Comparison of ENCODE assay signal across 7 cellular contexts in genomic region chr1:156572663-156573018, GRCh38. TPM values are rescaled to one million over a fixed set of nuclear protein-coding genes. Genes with fewer than 3 reads are reported as not detected.
DNase-seq lines count a peak whose midpoint lies in the region; ATAC-seq and TF ChIP-seq lines count a peak whose summit lies in the region.

No MANE protein-coding gene starts in this region.

- H3K36me3 ChIP-seq in HAP-1 (replicated peaks) = peaks cover 6% of the 10 kb centered on the region
- H3K36me3 ChIP-seq in gastroesophageal sphincter = no peaks in the 10 kb centered on the region

- H3K9me3 ChIP-seq in HAP-1 (no peaks in the 10 kb centered on the region), gastroesophageal sphincter (no peaks in the 10 kb centered on the region)

- no peaks in the 10 kb centered on the region for H3K9me3 Mint-ChIP-seq in T-cell
- H3K9me3 Mint-ChIP-seq in stimulated activated effector memory CD8-positive, alpha-beta T cell treated with anti-CD3 and anti-CD28 coated beads, Interleukin-12 subunit alpha, Interleukin-12 subunit beta, amount 100 ng/mL, for 72 hours = no peaks in the 10 kb centered on the region

- H3K36me3 Mint-ChIP-seq in T-cell = no peaks in the 10 kb centered on the region
- peaks cover 4% of the 10 kb centered on the region for H3K36me3 Mint-ChIP-seq in stimulated activated effector memory CD8-positive, alpha-beta T cell treated with anti-CD3 and anti-CD28 coated beads, Interleukin-12 subunit alpha, Interleukin-12 subunit beta, amount 100 ng/mL, for 72 hours

- DNase-seq in HAP-1 (ENCODE audit: low spot score in 2 of 2) (no peak), T-cell (no peak), fibroblast of the aortic adventitia (ENCODE audit: low read depth) (no peak), posterior vena cava (ENCODE audit: low spot score) (no peak)
- DNase-seq in stimulated activated effector memory CD8-positive, alpha-beta T cell treated with anti-CD3 and anti-CD28 coated beads, Interleukin-12 subunit alpha, Interleukin-12 subunit beta, amount 100 ng/mL, for 72 hours (ENCODE audit: low spot score in 2 of 2) = no peak

- H3K4me1 ChIP-seq in HAP-1 = peaks cover 5% of the 10 kb centered on the region; the same call in 1 of the 2 replicates
- peaks cover 0 to 20% (median 6%) of the 10 kb centered on the region in 3 donors for H3K4me1 ChIP-seq in gastroesophageal sphincter

- H3K4me3 ChIP-seq in HAP-1 = peak overlapping the region; percentile 75
- H3K4me3 ChIP-seq in fibroblast of the aortic adventitia (ENCODE audit: low read depth, low read length) = peak overlapping the region; percentile 79
- peak overlapping the region in 1 of 2 donors; percentile 44 for H3K4me3 ChIP-seq in gastroesophageal sphincter

- CTCF ChIA-PET in T-cell (lab: Charles Lee) = no interaction called here

- H3K27ac Mint-ChIP-seq in T-cell = peak overlapping the region in 1 of 2 donors; percentile 69
- H3K27ac Mint-ChIP-seq in stimulated activated effector memory CD8-positive, alpha-beta T cell treated with anti-CD3 and anti-CD28 coated beads, Interleukin-12 subunit alpha, Interleukin-12 subunit beta, amount 100 ng/mL, for 72 hours = peak overlapping the region; percentile 72

- H3K27me3 Mint-ChIP-seq in T-cell = peaks cover 34 to 38% of the 10 kb centered on the region in 2 donors

- no peak for ATAC-seq in T-cell (replicated peaks in 1 of 4)
- no peak for ATAC-seq in stimulated activated effector memory CD8-positive, alpha-beta T cell treated with anti-CD3 and anti-CD28 coated beads, Interleukin-12 subunit alpha, Interleukin-12 subunit beta, amount 100 ng/mL, for 72 hours
- ATAC-seq in gastroesophageal sphincter = no peak
- ATAC-seq in GM19452 (IDR thresholded peaks at IDR 0.05; ENCODE audit: unreplicated experiment) = no peak

- no peak overlapping the region for H3K27ac ChIP-seq in gastroesophageal sphincter

- TF ChIP-seq CTCF in fibroblast of the aortic adventitia (IDR thresholded peaks at IDR 0.05; ENCODE audit: insufficient read depth, low read length) (no peak), gastroesophageal sphincter (IDR thresholded peaks at IDR 0.05) (no peak)

- TF ChIP-seq EP300 in gastroesophageal sphincter (IDR thresholded peaks at IDR 0.05) = no peak

- POLR2A ChIA-PET in T-cell (lab: Charles Lee) = no interaction called here

- peaks cover 13 to 20% (median 16%) of the 10 kb centered on the region in 3 donors for H3K4me1 Mint-ChIP-seq in T-cell
- H3K4me1 Mint-ChIP-seq in stimulated activated effector memory CD8-positive, alpha-beta T cell treated with anti-CD3 and anti-CD28 coated beads, Interleukin-12 subunit alpha, Interleukin-12 subunit beta, amount 100 ng/mL, for 72 hours = peaks cover 29% of the 10 kb centered on the region

- peak overlapping the region; percentile 75 to 91 (median 79) for H3K4me3 Mint-ChIP-seq in T-cell
- H3K4me3 Mint-ChIP-seq in stimulated activated effector memory CD8-positive, alpha-beta T cell treated with anti-CD3 and anti-CD28 coated beads, Interleukin-12 subunit alpha, Interleukin-12 subunit beta, amount 100 ng/mL, for 72 hours = peak overlapping the region; percentile 86

- H3K27me3 ChIP-seq in HAP-1 (ENCODE audit: low read depth) (0 out of 2 replicates have a peak, but pooled peaks cover 2% of the 10 kb centered on the region), gastroesophageal sphincter (peaks cover 12% of the 10 kb centered on the region)

- 16 to 29% methylated on average over 3 to 5 of the region's 10 CpGs for WGBS in gastroesophageal sphincter (ENCODE audit: low coverage in 1 of 2), 2 donors

- intact Hi-C loops in posterior vena cava (cut with DNase I) = no loop called here

- no peak for TF ChIP-seq POLR2A in gastroesophageal sphincter (IDR thresholded peaks at IDR 0.05)

- in situ Hi-C loops in HAP-1 (cut with MboI; ENCODE audit: low sequenced_read_pairs) = no loop called here

RNA-seq across cellular contexts. Expression of gene IQGAP3, which starts 0.3 kb away (rescaled TPM):
- total RNA-seq in T-cell (under 1 TPM in 4 of 5 donors, not detected in 1; 0.13 to 0.19 (median 0.18) TPM), fibroblast of the aortic adventitia (ENCODE audit: low replicate concordance) (0.41 and 28.7 TPM in 2 replicates), posterior vena cava (under 1 TPM; 0.43 to 0.79 TPM), gastroesophageal sphincter (under 1 TPM in 3 of 4 donors, not detected in 1; 0.27 to 0.58 (median 0.42) TPM)

RNA-seq across cellular contexts. Expression of gene TTC24, which starts 6.9 kb away (rescaled TPM):
- total RNA-seq in T-cell = 10 to 100 TPM in 4 of 5 donors, 1 to 10 TPM in 1; 9.9 to 43.6 (median 16.4) TPM
- not detected in 2 replicates for total RNA-seq in fibroblast of the aortic adventitia (ENCODE audit: low replicate concordance)
- total RNA-seq in posterior vena cava = not detected
- not detected for total RNA-seq in gastroesophageal sphincter

RNA-seq across cellular contexts. Expression of gene NAXE, which starts 18.9 kb away (rescaled TPM):
- total RNA-seq in T-cell (10 to 100 TPM; 32.4 to 47.7 (median 41.7) TPM), fibroblast of the aortic adventitia (ENCODE audit: low replicate concordance) (22.7 and 64.2 TPM in 2 replicates), posterior vena cava (10 to 100 TPM; 62.5 to 82.1 TPM), gastroesophageal sphincter (10 to 100 TPM; 65.1 to 93.6 (median 73.4) TPM)

RNA-seq across cellular contexts. Expression of gene GPATCH4, which starts 28.6 kb away (rescaled TPM):
- total RNA-seq in T-cell (10 to 100 TPM; 34.3 to 41.6 (median 40.6) TPM), fibroblast of the aortic adventitia (ENCODE audit: low replicate concordance) (12.2 and 18.9 TPM in 2 replicates), posterior vena cava (10 to 100 TPM; 28.3 to 37.7 TPM), gastroesophageal sphincter (10 to 100 TPM; 18.4 to 37.2 (median 24.0) TPM)

RNA-seq across cellular contexts. Expression of gene HAPLN2, which starts 46.6 kb away (rescaled TPM):
- under 1 TPM in 1 of 5 donors, not detected in 4; 0.33 TPM for total RNA-seq in T-cell
- not detected in 2 replicates for total RNA-seq in fibroblast of the aortic adventitia (ENCODE audit: low replicate concordance)
- total RNA-seq in posterior vena cava = 1 to 10 TPM; 4.4 to 8.7 TPM
- 1 to 10 TPM in 2 of 4 donors, under 1 TPM in 2; 0.13 to 3.0 (median 1.2) TPM for total RNA-seq in gastroesophageal sphincter

Comparison
In these comparisons a context has a peak if more than half of its experiments do, and no peak if none do; other contexts are left out.
1. RNA of gene TTC24, which starts 6.9 kb away (total RNA-seq): 9.9 to 43.6 TPM in T-cell; not detected in fibroblast of the aortic adventitia, not detected in posterior vena cava and not detected in gastroesophageal sphincter; every median in the first group is over 10 times any median in the second.